Comparison of ENCODE assay signal across 20 cellular contexts in genomic region chr2:240846881-240847601, GRCh38. TPM values are rescaled to one million over a fixed set of nuclear protein-coding genes. Genes with fewer than 3 reads are reported as not detected.
DNase-seq lines count a peak whose midpoint lies in the region; ATAC-seq, FAIRE-seq and TF ChIP-seq lines count a peak whose summit lies in the region.
"Had no signal": no experiment of that assay in that cellular context is flagged by ENCODE, and none has a peak within 500 bp of the region (broad histone marks: within the 10 kb centered on the region; RNA-seq: fewer than 3 reads in every experiment).

No MANE protein-coding gene starts in this region.

- BruUV-seq in HepG2 (replicated peaks; lab: Mats Ljungman, UMichigan) = no TSS peak

- intact Hi-C loops in HepG2 (cut with micrococcal nuclease; ENCODE audit: unreplicated experiment) (no loop called here), right lobe of liver (cut with DNase I) (no loop called here), thyroid gland (cut with DNase I) (no loop called here), ovary (cut with DNase I) (no loop called here)

- no peak for TF ChIP-seq RAD21 in liver (IDR thresholded peaks at IDR 0.05)
- TF ChIP-seq RAD21 in HepG2 (CRISPR knock-in tag; IDR thresholded peaks at IDR 0.05) = no peak

- TF ChIP-seq CTCF in liver (IDR thresholded peaks at IDR 0.05; ENCODE audit: low read depth, low read length, missing input control) = no peak
- no peak for TF ChIP-seq CTCF in HepG2 (CRISPR knock-in tag; IDR thresholded peaks at IDR 0.05)
- no peak for TF ChIP-seq CTCF in VCaP (conservative IDR thresholded peaks at IDR 0.05)
- TF ChIP-seq CTCF in right lobe of liver (IDR thresholded peaks at IDR 0.05) = no peak
- no peak for TF ChIP-seq CTCF in thyroid gland (IDR thresholded peaks at IDR 0.05)
- no peak for TF ChIP-seq CTCF in ovary (IDR thresholded peaks at IDR 0.05)

- H3K9me3 ChIP-seq in liver (ENCODE audit: control insufficient read depth in 4 of 4, low read length in 3 of 4) (no peaks in the 10 kb centered on the region), HepG2 (ENCODE audit: low read length) (no peaks in the 10 kb centered on the region), right lobe of liver (no peaks in the 10 kb centered on the region), thyroid gland (no peaks in the 10 kb centered on the region), ovary (no peaks in the 10 kb centered on the region)

- WGBS in liver = 58% methylated on average over 5 of the region's 5 CpGs
- WGBS in HepG2 (ENCODE audit: low lambda C conversion rate) = 40% methylated on average over 5 of the region's 5 CpGs
- 55% methylated on average over 4 of the region's 5 CpGs for WGBS in right lobe of liver (ENCODE audit: insufficient coverage, low coverage, low lambda C conversion rate, missing lambda C conversion rate)
- 60 to 63% methylated on average over 5 of the region's 5 CpGs for WGBS in thyroid gland, 2 donors
- WGBS in ovary, 3 donors = 62 to 72% (median 68%) methylated on average over 5 of the region's 5 CpGs

- TF ChIP-seq POLR2A in HepG2 (IDR thresholded peaks at IDR 0.05; ENCODE audit: insufficient read depth in 1 of 2, low read depth in 2 of 2, low read length in 2 of 2) = no peak
- TF ChIP-seq POLR2A in right lobe of liver (IDR thresholded peaks at IDR 0.05) = no peak
- no peak for TF ChIP-seq POLR2A in thyroid gland (IDR thresholded peaks at IDR 0.05)
- no peak for TF ChIP-seq POLR2A in ovary (IDR thresholded peaks at IDR 0.05)

- TF ChIP-seq EP300 in HepG2 (IDR thresholded peaks at IDR 0.05; ENCODE audit: low read depth in 2 of 2, low read length in 2 of 2) = no peak
- no peak for TF ChIP-seq EP300 in HepG2 (CRISPR knock-in tag; IDR thresholded peaks at IDR 0.05; ENCODE audit: borderline replicate concordance)
- no peak for TF ChIP-seq EP300 in ovary (IDR thresholded peaks at IDR 0.05)

- DNase-seq in HepG2 (ENCODE audit: low spot score) (no peak), right lobe of liver (peak; percentile 63 to 82 (median 79)), thyroid gland (peak; percentile 47 to 50), ecto neural progenitor cell (ENCODE audit: low spot score) (no peak), ovary (no peak)
- DNase-seq: CD4-positive, alpha-beta memory T cell; KBM-7; NCI-H1105 treated with DMSO at 0.1 percent for 48 hours; NCI-H1694; NCI-H2081 treated with DMSO at 0.1 percent for 48 hours; NCI-H510A; NCI-H774; PC-3 had no signal

- no peak overlapping the region for H2AFZ ChIP-seq in HepG2 (ENCODE audit: low read length)

- H3K4me3 ChIP-seq in liver (ENCODE audit: low read depth in 1 of 3, low read length in 3 of 3) (no peak overlapping the region), HepG2 (replicated peaks in 1 of 3; ENCODE audit: insufficient read depth in 1 of 3, low read depth in 2 of 3, low read length in 3 of 3) (no peak overlapping the region), right lobe of liver (no peak overlapping the region), thyroid gland (replicated peaks in 1 of 3) (no peak overlapping the region), ovary (no peak overlapping the region)
- H3K4me3 ChIP-seq: BLaER1 had no signal

- POLR2A ChIA-PET in HepG2 (lab: Yijun Ruan, JAX) = no interaction called here

- H3K9ac ChIP-seq in liver (ENCODE audit: low read depth in 1 of 2, low read length in 2 of 2) (no peak overlapping the region), HepG2 (ENCODE audit: insufficient read depth, low read depth, low read length) (no peak overlapping the region)
- H3K9ac ChIP-seq: BLaER1 had no signal

- in situ Hi-C loops in HepG2 (cut with HindIII; ENCODE audit: extremely low pct_ligation_motif_present, low pct_unique_long_range_greater_than_20kb) = loop anchor here (5.0 kb wide), 1 partner anchor 150 kb away; the partner anchor contains the start of gene SNED1

- no peak overlapping the region for H3K4me2 ChIP-seq in HepG2 (ENCODE audit: low read depth, low read length)
- H3K4me2 ChIP-seq: BLaER1 had no signal

- no peak overlapping the region for H3K27ac ChIP-seq in liver (ENCODE audit: low read depth in 1 of 2, low read length in 2 of 2)
- no peak overlapping the region for H3K27ac ChIP-seq in HepG2 (ENCODE audit: extremely low read length, insufficient read depth, low read length)
- 0 out of 2 replicates have a peak overlapping the region, but pooled peaks have one; percentile 14 for H3K27ac ChIP-seq in VCaP
- H3K27ac ChIP-seq in right lobe of liver = no peak overlapping the region
- H3K27ac ChIP-seq in thyroid gland = no peak overlapping the region
- no peak overlapping the region for H3K27ac ChIP-seq in ovary
- H3K27ac ChIP-seq: BLaER1, RWPE1 had no signal

- CTCF ChIA-PET in HepG2 (lab: Yijun Ruan, JAX; ENCODE audit: low intra/inter-chr PET ratio, low total read pairs) = no interaction called here

- H3K27me3 ChIP-seq in liver (ENCODE audit: control insufficient read depth in 4 of 4, insufficient read depth in 4 of 4, low read length in 3 of 4) = no peaks in the 10 kb centered on the region
- peaks cover 0 to 45% of the 10 kb centered on the region in 2 experiments for H3K27me3 ChIP-seq in HepG2 (ENCODE audit: control insufficient read depth in 1 of 2, insufficient read depth in 2 of 2, low read length in 2 of 2)
- H3K27me3 ChIP-seq in right lobe of liver = no peaks in the 10 kb centered on the region
- no peaks in the 10 kb centered on the region for H3K27me3 ChIP-seq in thyroid gland
- H3K27me3 ChIP-seq in ovary = no peaks in the 10 kb centered on the region
- H3K27me3 ChIP-seq: BLaER1 had no signal

- H3K36me3 ChIP-seq in liver (ENCODE audit: control insufficient read depth in 4 of 4, insufficient read depth in 3 of 4, low read depth in 1 of 4, low read length in 3 of 4) = no peaks in the 10 kb centered on the region
- H3K36me3 ChIP-seq in HepG2 (replicated peaks in 1 of 2; ENCODE audit: control insufficient read depth in 1 of 2, insufficient read depth in 2 of 2, low read length in 2 of 2) = no peaks in the 10 kb centered on the region
- no peaks in the 10 kb centered on the region for H3K36me3 ChIP-seq in right lobe of liver
- no peaks in the 10 kb centered on the region for H3K36me3 ChIP-seq in thyroid gland
- H3K36me3 ChIP-seq in ovary = no peaks in the 10 kb centered on the region
- H3K36me3 ChIP-seq: BLaER1 had no signal

- H3K79me2 ChIP-seq in HepG2 (ENCODE audit: insufficient read depth, low read length) = no peaks in the 10 kb centered on the region

- H4K20me1 ChIP-seq in HepG2 (ENCODE audit: insufficient read depth, low read length) = no peaks in the 10 kb centered on the region
- H4K20me1 ChIP-seq: BLaER1 had no signal

- H3K4me1 ChIP-seq in liver (ENCODE audit: control insufficient read depth in 4 of 4, insufficient read depth in 4 of 4, low read length in 3 of 4) = peaks cover 7 to 26% (median 19%) of the 10 kb centered on the region in 4 donors
- H3K4me1 ChIP-seq in HepG2 (ENCODE audit: insufficient read depth, low read length) = peaks cover 7% of the 10 kb centered on the region; the same call in 1 of the 2 replicates
- peaks cover 0 to 17% (median 6%) of the 10 kb centered on the region in 4 donors for H3K4me1 ChIP-seq in right lobe of liver
- H3K4me1 ChIP-seq in thyroid gland = peaks cover 0 to 3% of the 10 kb centered on the region in 2 donors
- no peaks in the 10 kb centered on the region for H3K4me1 ChIP-seq in ovary (ENCODE audit: insufficient read depth)
- H3K4me1 ChIP-seq: BLaER1 had no signal

- no peak for ATAC-seq in HepG2
- ATAC-seq in right lobe of liver = peak; percentile 69 to 78 (median 74)
- no peak for ATAC-seq in GM18870 (IDR thresholded peaks at IDR 0.05; ENCODE audit: unreplicated experiment)
- ATAC-seq: PC-3 had no signal

- FAIRE-seq in HepG2 (lab: Jason Lieb, UNC) = no peak
- FAIRE-seq: GM12892 had no signal

RNA-seq across cellular contexts. Expression of gene AGXT, which starts 21.6 kb away (rescaled TPM):
- 1,000 to 10,000 TPM in 1 of 2 donors, 100 to 1,000 TPM in 1; 254 to 1,548 TPM for total RNA-seq in liver
- 1,000 to 10,000 TPM; 1,307 to 1,572 TPM for polyA plus RNA-seq in liver
- 30.5 and 41.9 TPM in 2 replicates for total RNA-seq in HepG2 (2016; rRNA removed; fragmentation: Illumina TruSeq; extraction: Trizol)
- total RNA-seq in HepG2 (2016; cell fraction: cytosol; rRNA removed; fragmentation: Illumina TruSeq; extraction: Trizol; ENCODE audit: low read depth) = 13.0 and 14.7 TPM in 2 replicates
- total RNA-seq in HepG2 (2016; cell fraction: insoluble cytoplasmic fraction; rRNA removed; fragmentation: Illumina TruSeq; extraction: Trizol) = 26.6 and 43.3 TPM in 2 replicates
- 16.6 and 19.6 TPM in 2 replicates for total RNA-seq in HepG2 (2016; cell fraction: membrane; rRNA removed; fragmentation: Illumina TruSeq; extraction: Trizol)
- total RNA-seq in HepG2 (2016; cell fraction: nucleus; rRNA removed; fragmentation: Illumina TruSeq; extraction: Trizol) = 38.2 and 44.0 TPM in 2 replicates
- 96.1 and 133 TPM in 2 replicates for polyA plus RNA-seq in HepG2 (2011; rRNA removed)
- polyA plus RNA-seq in HepG2 (2011; cell fraction: cytosol; rRNA removed) = 35.6 and 52.0 TPM in 2 replicates
- 938 and 1,041 TPM in 2 replicates for polyA plus RNA-seq in HepG2 (2011; cell fraction: nucleus; rRNA removed)
- 57.7 and 74.1 TPM in 2 replicates for polyA plus RNA-seq in HepG2 (2012)
- 16.7 and 17.4 TPM in 2 replicates for polyA plus RNA-seq in HepG2 (2016; cell fraction: cytosol; fragmentation: Illumina TruSeq; extraction: Trizol; ENCODE audit: low read depth)
- polyA plus RNA-seq in HepG2 (2016; cell fraction: insoluble cytoplasmic fraction; fragmentation: Illumina TruSeq; extraction: Trizol; ENCODE audit: low read depth) = 26.4 and 36.5 TPM in 2 replicates
- 15.2 and 17.5 TPM in 2 replicates for polyA plus RNA-seq in HepG2 (2016; cell fraction: membrane; fragmentation: Illumina TruSeq; extraction: Trizol; ENCODE audit: low read depth)
- polyA plus RNA-seq in HepG2 (2016; cell fraction: nucleus; fragmentation: Illumina TruSeq; extraction: Trizol; ENCODE audit: insufficient read depth, low read depth) = 101 and 109 TPM in 2 replicates
- 67.0 TPM in 1 of 2 replicates, not detected in the other for polyA minus RNA-seq in HepG2 (2011; rRNA and poly(A)+ RNA removed; ENCODE audit: low replicate concordance)
- polyA minus RNA-seq in HepG2 (2011; cell fraction: cytosol; rRNA and poly(A)+ RNA removed) = 22.8 and 31.0 TPM in 2 replicates
- polyA minus RNA-seq in HepG2 (2011; cell fraction: nucleus; rRNA and poly(A)+ RNA removed) = 64.6 and 66.1 TPM in 2 replicates
- total RNA-seq in right lobe of liver = 1,000 to 10,000 TPM in 4 of 6 experiments, 100 to 1,000 TPM in 2; 744 to 1,833 (median 1,254) TPM
- not detected for total RNA-seq in thyroid gland
- under 1 TPM in 2 of 7 donors, not detected in 5; 0.25 to 0.79 TPM for total RNA-seq in ovary
- polyA plus RNA-seq in ovary = under 1 TPM in 1 of 2 donors, not detected in 1; 0.04 TPM
- total RNA-seq: A673; CD4-positive, alpha-beta memory T cell; PC-3 had no signal
- polyA plus RNA-seq: CD4-positive, alpha-beta memory T cell had no signal

RNA-seq across cellular contexts. Expression of gene KIF1A, which starts 27.0 kb away (rescaled TPM):
- total RNA-seq in liver (under 1 TPM; 0.08 to 0.14 TPM), HepG2 (2016; rRNA removed; fragmentation: Illumina TruSeq; extraction: Trizol) (0.24 TPM in 1 of 2 replicates, not detected in the other), right lobe of liver (under 1 TPM; 0.31 to 0.87 (median 0.56) TPM), thyroid gland (1 to 10 TPM; 1.2 to 6.9 (median 4.1) TPM), ovary (1 to 10 TPM in 6 of 7 donors, under 1 TPM in 1; 0.48 to 4.4 (median 1.7) TPM)
- polyA plus RNA-seq in liver (under 1 TPM; 0.03 to 0.21 TPM), HepG2 (2011; rRNA removed) (0.01 and 0.03 TPM in 2 replicates), ovary (under 1 TPM; 0.85 to 0.93 TPM)
- not detected in 2 replicates for total RNA-seq in HepG2 (2016; cell fraction: cytosol; rRNA removed; fragmentation: Illumina TruSeq; extraction: Trizol; ENCODE audit: low read depth)
- 0.13 and 0.32 TPM in 2 replicates for total RNA-seq in HepG2 (2016; cell fraction: insoluble cytoplasmic fraction; rRNA removed; fragmentation: Illumina TruSeq; extraction: Trizol)
- total RNA-seq in HepG2 (2016; cell fraction: membrane; rRNA removed; fragmentation: Illumina TruSeq; extraction: Trizol) = not detected in 2 replicates
- not detected in 2 replicates for total RNA-seq in HepG2 (2016; cell fraction: nucleus; rRNA removed; fragmentation: Illumina TruSeq; extraction: Trizol)
- polyA plus RNA-seq in HepG2 (2011; cell fraction: cytosol; rRNA removed) = 0.01 TPM in 1 of 2 replicates, not detected in the other
- polyA plus RNA-seq in HepG2 (2011; cell fraction: nucleus; rRNA removed) = 0.19 and 0.21 TPM in 2 replicates
- 0.19 TPM in 1 of 2 replicates, not detected in the other for polyA plus RNA-seq in HepG2 (2012)
- polyA plus RNA-seq in HepG2 (2016; cell fraction: cytosol; fragmentation: Illumina TruSeq; extraction: Trizol; ENCODE audit: low read depth) = not detected in 2 replicates
- polyA plus RNA-seq in HepG2 (2016; cell fraction: insoluble cytoplasmic fraction; fragmentation: Illumina TruSeq; extraction: Trizol; ENCODE audit: low read depth) = not detected in 2 replicates
- not detected in 2 replicates for polyA plus RNA-seq in HepG2 (2016; cell fraction: membrane; fragmentation: Illumina TruSeq; extraction: Trizol; ENCODE audit: low read depth)
- not detected in 2 replicates for polyA plus RNA-seq in HepG2 (2016; cell fraction: nucleus; fragmentation: Illumina TruSeq; extraction: Trizol; ENCODE audit: insufficient read depth, low read depth)
- polyA minus RNA-seq in HepG2 (2011; rRNA and poly(A)+ RNA removed; ENCODE audit: low replicate concordance) = 0.04 and 0.14 TPM in 2 replicates
- polyA minus RNA-seq in HepG2 (2011; cell fraction: cytosol; rRNA and poly(A)+ RNA removed) = not detected in 2 replicates
- polyA minus RNA-seq in HepG2 (2011; cell fraction: nucleus; rRNA and poly(A)+ RNA removed) = 0.37 TPM in 1 of 2 replicates, not detected in the other
- total RNA-seq: CD4-positive, alpha-beta memory T cell; PC-3 had no signal
- polyA plus RNA-seq: CD4-positive, alpha-beta memory T cell had no signal

RNA-seq across cellular contexts. Expression of gene MAB21L4, which starts 48.9 kb away (rescaled TPM):
- total RNA-seq in liver = under 1 TPM; 0.59 to 0.65 TPM
- polyA plus RNA-seq in liver = 1 to 10 TPM; 1.6 to 8.8 TPM
- total RNA-seq in HepG2 (2016; rRNA removed; fragmentation: Illumina TruSeq; extraction: Trizol) = 13.5 and 14.0 TPM in 2 replicates
- total RNA-seq in HepG2 (2016; cell fraction: cytosol; rRNA removed; fragmentation: Illumina TruSeq; extraction: Trizol; ENCODE audit: low read depth) = 3.1 and 3.7 TPM in 2 replicates
- 11.5 and 15.3 TPM in 2 replicates for total RNA-seq in HepG2 (2016; cell fraction: insoluble cytoplasmic fraction; rRNA removed; fragmentation: Illumina TruSeq; extraction: Trizol)
- total RNA-seq in HepG2 (2016; cell fraction: membrane; rRNA removed; fragmentation: Illumina TruSeq; extraction: Trizol) = 10.1 and 12.0 TPM in 2 replicates
- total RNA-seq in HepG2 (2016; cell fraction: nucleus; rRNA removed; fragmentation: Illumina TruSeq; extraction: Trizol) = 8.9 and 10.1 TPM in 2 replicates
- polyA plus RNA-seq in HepG2 (2011; rRNA removed) = 3.0 and 3.6 TPM in 2 replicates
- 2.4 and 4.2 TPM in 2 replicates for polyA plus RNA-seq in HepG2 (2011; cell fraction: cytosol; rRNA removed)
- 8.9 and 9.1 TPM in 2 replicates for polyA plus RNA-seq in HepG2 (2011; cell fraction: nucleus; rRNA removed)
- polyA plus RNA-seq in HepG2 (2012) = 2.1 and 4.1 TPM in 2 replicates
- polyA plus RNA-seq in HepG2 (2016; cell fraction: cytosol; fragmentation: Illumina TruSeq; extraction: Trizol; ENCODE audit: low read depth) = 3.4 TPM in 2 replicates
- polyA plus RNA-seq in HepG2 (2016; cell fraction: insoluble cytoplasmic fraction; fragmentation: Illumina TruSeq; extraction: Trizol; ENCODE audit: low read depth) = 11.8 and 13.7 TPM in 2 replicates
- 8.3 and 8.8 TPM in 2 replicates for polyA plus RNA-seq in HepG2 (2016; cell fraction: membrane; fragmentation: Illumina TruSeq; extraction: Trizol; ENCODE audit: low read depth)
- polyA plus RNA-seq in HepG2 (2016; cell fraction: nucleus; fragmentation: Illumina TruSeq; extraction: Trizol; ENCODE audit: insufficient read depth, low read depth) = 15.9 and 16.1 TPM in 2 replicates
- polyA minus RNA-seq in HepG2 (2011; rRNA and poly(A)+ RNA removed; ENCODE audit: low replicate concordance) = 5.4 TPM in 1 of 2 replicates, not detected in the other
- 1.8 and 2.0 TPM in 2 replicates for polyA minus RNA-seq in HepG2 (2011; cell fraction: cytosol; rRNA and poly(A)+ RNA removed)
- polyA minus RNA-seq in HepG2 (2011; cell fraction: nucleus; rRNA and poly(A)+ RNA removed) = 1.3 and 2.5 TPM in 2 replicates
- 10 to 100 TPM in 1 of 6 experiments, 1 to 10 TPM in 5; 3.7 to 17.0 (median 5.2) TPM for total RNA-seq in right lobe of liver
- total RNA-seq in thyroid gland = under 1 TPM in 2 of 4 donors, not detected in 2; 0.33 to 0.81 TPM
- total RNA-seq in ovary = under 1 TPM in 4 of 7 donors, not detected in 3; 0.12 to 0.48 (median 0.34) TPM
- polyA plus RNA-seq in ovary = under 1 TPM in 1 of 2 donors, not detected in 1; 0.04 TPM
- total RNA-seq: A673; CD4-positive, alpha-beta memory T cell had no signal
- polyA plus RNA-seq: CD4-positive, alpha-beta memory T cell had no signal

RNA-seq across cellular contexts. Expression of gene CROCC2, which starts 59.1 kb away (rescaled TPM):
- total RNA-seq in liver (under 1 TPM; under 0.01 to 0.08 TPM), HepG2 (2016; rRNA removed; fragmentation: Illumina TruSeq; extraction: Trizol) (not detected in 2 replicates), right lobe of liver (under 1 TPM in 5 of 6 experiments, not detected in 1; 0.06 to 0.15 (median 0.12) TPM), thyroid gland (not detected), ovary (1 to 10 TPM in 5 of 7 donors, under 1 TPM in 2; 0.15 to 6.1 (median 1.6) TPM)
- polyA plus RNA-seq in liver (under 1 TPM; 0.01 to 0.13 TPM), HepG2 (2011; rRNA removed) (not detected in 2 replicates), ovary (under 1 TPM in 1 of 2 donors, not detected in 1; 0.18 TPM)
- not detected in 2 replicates for total RNA-seq in HepG2 (2016; cell fraction: cytosol; rRNA removed; fragmentation: Illumina TruSeq; extraction: Trizol; ENCODE audit: low read depth)
- total RNA-seq in HepG2 (2016; cell fraction: insoluble cytoplasmic fraction; rRNA removed; fragmentation: Illumina TruSeq; extraction: Trizol) = 0.02 TPM in 1 of 2 replicates, not detected in the other
- not detected in 2 replicates for total RNA-seq in HepG2 (2016; cell fraction: membrane; rRNA removed; fragmentation: Illumina TruSeq; extraction: Trizol)
- total RNA-seq in HepG2 (2016; cell fraction: nucleus; rRNA removed; fragmentation: Illumina TruSeq; extraction: Trizol) = not detected in 2 replicates
- not detected in 2 replicates for polyA plus RNA-seq in HepG2 (2011; cell fraction: cytosol; rRNA removed)
- 0.03 TPM in 1 of 2 replicates, not detected in the other for polyA plus RNA-seq in HepG2 (2011; cell fraction: nucleus; rRNA removed)
- 0.13 and 0.15 TPM in 2 replicates for polyA plus RNA-seq in HepG2 (2012)
- not detected in 2 replicates for polyA plus RNA-seq in HepG2 (2016; cell fraction: cytosol; fragmentation: Illumina TruSeq; extraction: Trizol; ENCODE audit: low read depth)
- not detected in 2 replicates for polyA plus RNA-seq in HepG2 (2016; cell fraction: insoluble cytoplasmic fraction; fragmentation: Illumina TruSeq; extraction: Trizol; ENCODE audit: low read depth)
- polyA plus RNA-seq in HepG2 (2016; cell fraction: membrane; fragmentation: Illumina TruSeq; extraction: Trizol; ENCODE audit: low read depth) = not detected in 2 replicates
- polyA plus RNA-seq in HepG2 (2016; cell fraction: nucleus; fragmentation: Illumina TruSeq; extraction: Trizol; ENCODE audit: insufficient read depth, low read depth) = not detected in 2 replicates
- polyA minus RNA-seq in HepG2 (2011; rRNA and poly(A)+ RNA removed; ENCODE audit: low replicate concordance) = not detected in 2 replicates
- polyA minus RNA-seq in HepG2 (2011; cell fraction: cytosol; rRNA and poly(A)+ RNA removed) = not detected in 2 replicates
- polyA minus RNA-seq in HepG2 (2011; cell fraction: nucleus; rRNA and poly(A)+ RNA removed) = not detected in 2 replicates
- total RNA-seq: A673; CD4-positive, alpha-beta memory T cell; PC-3 had no signal
- polyA plus RNA-seq: CD4-positive, alpha-beta memory T cell had no signal

Comparison
In these comparisons a context has a peak if more than half of its experiments do, and no peak if none do; other contexts are left out.
1. ATAC-seq: peak in right lobe of liver (4 of 4); none in HepG2 (single experiment) and GM18870 (single experiment).
2. DNase-seq: peak in right lobe of liver (3 of 3) and thyroid gland (2 of 2); none in HepG2 (single experiment), ecto neural progenitor cell (single experiment) and ovary (0 of 5).
3. RNA of gene AGXT, which starts 21.6 kb away (total RNA-seq): 254 to 1,548 TPM in liver, 744 to 1,833 TPM in right lobe of liver and 13.0 to 44.0 TPM in HepG2; not detected in thyroid gland and 0.25 to 0.79 TPM in ovary; every median in the first group is over 4 times any median in the second.